ENCODE assay signal across 1 cellular context in the genomic region with DNA sequence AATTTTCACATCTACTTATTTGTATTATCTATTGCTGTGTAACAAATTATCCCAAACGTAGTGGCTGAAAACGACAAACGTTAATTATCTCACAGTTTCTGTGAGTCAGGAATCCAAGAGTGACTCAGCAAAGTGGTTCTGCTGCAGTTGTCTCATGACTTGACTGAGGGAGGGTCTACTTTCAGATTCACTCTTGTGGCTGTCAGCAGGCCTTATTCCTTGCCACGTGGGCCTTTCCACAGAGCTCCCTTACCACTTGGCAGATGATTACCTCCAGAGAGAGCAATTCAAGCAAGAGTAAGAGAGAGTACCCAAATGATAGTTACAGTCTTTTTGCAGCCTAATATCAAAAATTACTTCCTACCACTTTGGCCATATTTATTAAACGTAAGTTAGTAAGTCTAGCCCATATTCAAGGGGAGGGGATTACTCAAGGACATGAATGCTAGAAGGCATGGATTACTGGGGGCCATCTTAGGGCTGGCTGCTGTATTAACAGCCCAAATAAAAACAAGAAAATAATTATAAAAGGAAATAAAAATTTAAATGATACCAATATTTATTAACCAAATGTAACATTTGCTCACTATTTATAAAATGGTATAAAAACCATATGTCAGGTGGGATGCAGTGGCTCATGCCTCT.
TF ChIP-seq lines count a peak whose summit lies in the region.

No MANE protein-coding gene starts in this region.

TF ChIP-seq in K562, 482 proteins besides CTCF, POLR2A, EP300 and RAD21 (continued from another document and continues in another):
- TF ChIP-seq, protein P1, sequence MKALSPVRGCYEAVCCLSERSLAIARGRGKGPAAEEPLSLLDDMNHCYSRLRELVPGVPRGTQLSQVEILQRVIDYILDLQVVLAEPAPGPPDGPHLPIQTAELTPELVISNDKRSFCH (CRISPR knock-in tag; IDR thresholded peaks at IDR 0.05): no peak
- TF ChIP-seq, protein P1 (tag; IDR thresholded peaks at IDR 0.05): no peak
- TF ChIP-seq ZNF79 (CRISPR knock-in tag; IDR thresholded peaks at IDR 0.05; ENCODE audit: low read depth) (no peak), ZNF586 (CRISPR knock-in tag; conservative IDR thresholded peaks at IDR 0.05) (no peak), PTRF (tag; IDR thresholded peaks at IDR 0.05) (no peak), MAFK (IDR thresholded peaks at IDR 0.05; ENCODE audit: low read length) (peak; percentile 93), ZNF445 (CRISPR knock-in tag; IDR thresholded peaks at IDR 0.05; ENCODE audit: low read depth) (no peak), PHB2 (IDR thresholded peaks at IDR 0.05; ENCODE audit: low read depth) (no peak), ZBTB1 (CRISPR knock-in tag; IDR thresholded peaks at IDR 0.05; ENCODE audit: borderline replicate concordance, low read depth) (no peak), TAF1 (IDR thresholded peaks at IDR 0.05; ENCODE audit: control insufficient read depth, extremely low read depth, insufficient read depth, low read length, severe bottlenecking) (peak; percentile 44), GABPA (tag; conservative IDR thresholded peaks at IDR 0.05; ENCODE audit: low read depth) (0 out of 2 replicates have a peak, but pooled peaks have one; percentile 29), HDAC2 (IDR thresholded peaks at IDR 0.05) (no peak), ZNF444 (CRISPR knock-in tag; IDR thresholded peaks at IDR 0.05) (no peak), NCOA1 (IDR thresholded peaks at IDR 0.05; ENCODE audit: low read depth) (no peak), MTF1 (CRISPR knock-in tag; IDR thresholded peaks at IDR 0.05; ENCODE audit: borderline replicate concordance) (no peak), FOS (IDR thresholded peaks at IDR 0.05; ENCODE audit: extremely low read depth, insufficient read length) (no peak), MED1 (CRISPR knock-in tag; IDR thresholded peaks at IDR 0.05; ENCODE audit: borderline replicate concordance) (no peak), CBX3 (IDR thresholded peaks at IDR 0.05; ENCODE audit: borderline replicate concordance in 1 of 2, low read length in 2 of 2) (peak in 1 of 2 experiments; percentile 68; a peak in 2 of 3 replicates), POLR2AphosphoS5 (IDR thresholded peaks at IDR 0.05; ENCODE audit: control insufficient read depth, insufficient read depth, low read depth, low read length) (0 out of 2 replicates have a peak, but pooled peaks have one; percentile 32), SREBF1 (IDR thresholded peaks at IDR 0.05; ENCODE audit: borderline replicate concordance, low read depth, low read length) (no peak), FOXA1 (IDR thresholded peaks at IDR 0.05; ENCODE audit: borderline replicate concordance) (no peak), ZBTB8A (IDR thresholded peaks at IDR 0.05; ENCODE audit: partially characterized antibody) (no peak)
- TF ChIP-seq, protein P2, sequence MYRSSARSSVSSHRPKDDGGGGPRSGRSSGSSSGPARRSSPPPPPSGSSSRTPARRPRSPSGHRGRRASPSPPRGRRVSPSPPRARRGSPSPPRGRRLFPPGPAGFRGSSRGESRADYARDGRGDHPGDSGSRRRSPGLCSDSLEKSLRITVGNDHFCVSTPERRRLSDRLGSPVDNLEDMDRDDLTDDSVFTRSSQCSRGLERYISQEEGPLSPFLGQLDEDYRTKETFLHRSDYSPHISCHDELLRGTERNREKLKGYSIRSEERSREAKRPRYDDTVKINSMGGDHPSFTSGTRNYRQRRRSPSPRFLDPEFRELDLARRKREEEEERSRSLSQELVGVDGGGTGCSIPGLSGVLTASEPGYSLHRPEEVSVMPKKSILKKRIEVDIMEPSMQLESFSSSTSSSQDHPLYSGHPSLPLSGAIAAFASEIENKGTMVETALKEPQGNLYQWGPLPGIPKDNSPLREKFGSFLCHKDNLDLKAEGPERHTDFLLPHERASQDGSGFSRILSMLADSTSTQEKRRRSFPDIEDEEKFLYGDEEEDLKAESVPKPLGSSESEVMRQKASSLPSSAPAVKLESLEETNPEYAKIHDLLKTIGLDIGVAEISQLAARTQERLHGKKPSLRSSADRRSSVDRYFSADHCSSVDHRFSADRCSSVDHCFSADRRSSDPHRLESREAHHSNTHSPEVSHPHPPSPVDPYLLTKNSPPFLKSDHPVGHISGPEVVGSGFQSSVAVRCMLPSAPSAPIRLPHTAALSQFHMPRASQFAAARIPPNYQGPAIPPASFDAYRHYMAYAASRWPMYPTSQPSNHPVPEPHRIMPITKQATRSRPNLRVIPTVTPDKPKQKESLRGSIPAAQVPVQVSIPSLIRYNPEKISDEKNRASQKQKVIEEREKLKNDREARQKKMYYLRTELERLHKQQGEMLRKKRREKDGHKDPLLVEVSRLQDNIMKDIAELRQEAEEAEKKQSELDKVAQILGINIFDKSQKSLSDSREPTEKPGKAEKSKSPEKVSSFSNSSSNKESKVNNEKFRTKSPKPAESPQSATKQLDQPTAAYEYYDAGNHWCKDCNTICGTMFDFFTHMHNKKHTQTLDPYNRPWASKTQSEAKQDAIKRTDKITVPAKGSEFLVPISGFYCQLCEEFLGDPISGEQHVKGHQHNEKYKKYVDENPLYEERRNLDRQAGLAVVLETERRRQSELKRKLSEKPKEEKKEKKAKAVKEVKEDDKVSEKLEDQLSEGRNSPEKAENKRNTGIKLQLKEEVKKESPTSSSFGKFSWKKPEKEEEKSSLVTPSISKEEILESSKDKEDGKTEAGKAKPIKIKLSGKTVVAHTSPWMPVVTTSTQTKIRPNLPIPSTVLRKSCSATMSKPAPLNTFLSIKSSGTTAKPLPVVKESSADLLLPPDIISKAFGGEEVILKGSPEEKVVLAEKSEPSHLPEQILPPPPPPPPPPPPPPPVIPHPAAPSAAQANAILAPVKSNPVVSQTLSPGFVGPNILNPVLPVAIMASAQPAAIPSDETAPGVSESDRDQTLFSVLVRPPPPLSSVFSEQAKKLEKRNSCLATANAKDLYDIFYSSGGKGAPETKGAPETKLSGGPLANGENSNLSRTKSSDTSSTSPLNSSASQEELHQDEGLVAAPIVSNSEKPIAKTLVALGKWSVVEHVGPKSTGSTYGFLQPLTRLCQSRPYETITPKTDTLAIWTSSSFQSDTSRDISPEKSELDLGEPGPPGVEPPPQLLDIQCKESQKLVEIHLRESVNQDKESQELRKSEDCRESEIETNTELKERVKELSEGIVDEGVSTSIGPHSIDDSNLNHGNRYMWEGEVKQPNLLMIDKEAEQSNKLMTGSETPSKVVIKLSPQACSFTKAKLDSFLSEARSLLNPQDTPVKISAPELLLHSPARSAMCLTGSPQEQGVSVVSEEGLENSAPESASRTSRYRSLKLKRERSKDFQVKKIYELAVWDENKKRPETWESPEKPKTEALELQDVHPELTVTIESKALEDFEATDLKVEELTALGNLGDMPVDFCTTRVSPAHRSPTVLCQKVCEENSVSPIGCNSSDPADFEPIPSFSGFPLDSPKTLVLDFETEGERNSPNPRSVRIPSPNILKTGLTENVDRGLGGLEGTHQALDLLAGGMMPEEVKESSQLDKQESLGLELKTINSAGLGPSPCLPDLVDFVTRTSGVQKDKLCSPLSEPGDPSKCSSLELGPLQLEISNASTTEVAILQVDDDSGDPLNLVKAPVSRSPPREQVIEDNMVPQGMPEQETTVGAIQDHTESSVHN (IDR thresholded peaks at IDR 0.05; ENCODE audit: borderline replicate concordance in 1 of 2, low read depth in 1 of 2): peak in 1 of 2 experiments; percentile 86; a peak in 2 of 4 replicates
- TF ChIP-seq, protein P3, sequence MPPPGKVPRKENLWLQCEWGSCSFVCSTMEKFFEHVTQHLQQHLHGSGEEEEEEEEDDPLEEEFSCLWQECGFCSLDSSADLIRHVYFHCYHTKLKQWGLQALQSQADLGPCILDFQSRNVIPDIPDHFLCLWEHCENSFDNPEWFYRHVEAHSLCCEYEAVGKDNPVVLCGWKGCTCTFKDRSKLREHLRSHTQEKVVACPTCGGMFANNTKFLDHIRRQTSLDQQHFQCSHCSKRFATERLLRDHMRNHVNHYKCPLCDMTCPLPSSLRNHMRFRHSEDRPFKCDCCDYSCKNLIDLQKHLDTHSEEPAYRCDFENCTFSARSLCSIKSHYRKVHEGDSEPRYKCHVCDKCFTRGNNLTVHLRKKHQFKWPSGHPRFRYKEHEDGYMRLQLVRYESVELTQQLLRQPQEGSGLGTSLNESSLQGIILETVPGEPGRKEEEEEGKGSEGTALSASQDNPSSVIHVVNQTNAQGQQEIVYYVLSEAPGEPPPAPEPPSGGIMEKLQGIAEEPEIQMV (tag; conservative IDR thresholded peaks at IDR 0.05; ENCODE audit: low read depth): 0 out of 2 replicates have a peak, but pooled peaks have one; percentile 24
- TF ChIP-seq, protein P4, sequence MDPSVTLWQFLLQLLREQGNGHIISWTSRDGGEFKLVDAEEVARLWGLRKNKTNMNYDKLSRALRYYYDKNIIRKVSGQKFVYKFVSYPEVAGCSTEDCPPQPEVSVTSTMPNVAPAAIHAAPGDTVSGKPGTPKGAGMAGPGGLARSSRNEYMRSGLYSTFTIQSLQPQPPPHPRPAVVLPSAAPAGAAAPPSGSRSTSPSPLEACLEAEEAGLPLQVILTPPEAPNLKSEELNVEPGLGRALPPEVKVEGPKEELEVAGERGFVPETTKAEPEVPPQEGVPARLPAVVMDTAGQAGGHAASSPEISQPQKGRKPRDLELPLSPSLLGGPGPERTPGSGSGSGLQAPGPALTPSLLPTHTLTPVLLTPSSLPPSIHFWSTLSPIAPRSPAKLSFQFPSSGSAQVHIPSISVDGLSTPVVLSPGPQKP (CRISPR knock-in tag; IDR thresholded peaks at IDR 0.05): no peak
- TF ChIP-seq, protein P5, sequence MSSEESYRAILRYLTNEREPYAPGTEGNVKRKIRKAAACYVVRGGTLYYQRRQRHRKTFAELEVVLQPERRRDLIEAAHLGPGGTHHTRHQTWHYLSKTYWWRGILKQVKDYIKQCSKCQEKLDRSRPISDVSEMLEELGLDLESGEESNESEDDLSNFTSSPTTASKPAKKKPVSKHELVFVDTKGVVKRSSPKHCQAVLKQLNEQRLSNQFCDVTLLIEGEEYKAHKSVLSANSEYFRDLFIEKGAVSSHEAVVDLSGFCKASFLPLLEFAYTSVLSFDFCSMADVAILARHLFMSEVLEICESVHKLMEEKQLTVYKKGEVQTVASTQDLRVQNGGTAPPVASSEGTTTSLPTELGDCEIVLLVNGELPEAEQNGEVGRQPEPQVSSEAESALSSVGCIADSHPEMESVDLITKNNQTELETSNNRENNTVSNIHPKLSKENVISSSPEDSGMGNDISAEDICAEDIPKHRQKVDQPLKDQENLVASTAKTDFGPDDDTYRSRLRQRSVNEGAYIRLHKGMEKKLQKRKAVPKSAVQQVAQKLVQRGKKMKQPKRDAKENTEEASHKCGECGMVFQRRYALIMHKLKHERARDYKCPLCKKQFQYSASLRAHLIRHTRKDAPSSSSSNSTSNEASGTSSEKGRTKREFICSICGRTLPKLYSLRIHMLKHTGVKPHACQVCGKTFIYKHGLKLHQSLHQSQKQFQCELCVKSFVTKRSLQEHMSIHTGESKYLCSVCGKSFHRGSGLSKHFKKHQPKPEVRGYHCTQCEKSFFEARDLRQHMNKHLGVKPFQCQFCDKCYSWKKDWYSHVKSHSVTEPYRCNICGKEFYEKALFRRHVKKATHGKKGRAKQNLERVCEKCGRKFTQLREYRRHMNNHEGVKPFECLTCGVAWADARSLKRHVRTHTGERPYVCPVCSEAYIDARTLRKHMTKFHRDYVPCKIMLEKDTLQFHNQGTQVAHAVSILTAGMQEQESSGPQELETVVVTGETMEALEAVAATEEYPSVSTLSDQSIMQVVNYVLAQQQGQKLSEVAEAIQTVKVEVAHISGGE (CRISPR knock-in tag; IDR thresholded peaks at IDR 0.05): 0 out of 6 replicates have a peak, but pooled peaks of 1 of the 3 experiments have one; percentile 34
- TF ChIP-seq, protein P6, sequence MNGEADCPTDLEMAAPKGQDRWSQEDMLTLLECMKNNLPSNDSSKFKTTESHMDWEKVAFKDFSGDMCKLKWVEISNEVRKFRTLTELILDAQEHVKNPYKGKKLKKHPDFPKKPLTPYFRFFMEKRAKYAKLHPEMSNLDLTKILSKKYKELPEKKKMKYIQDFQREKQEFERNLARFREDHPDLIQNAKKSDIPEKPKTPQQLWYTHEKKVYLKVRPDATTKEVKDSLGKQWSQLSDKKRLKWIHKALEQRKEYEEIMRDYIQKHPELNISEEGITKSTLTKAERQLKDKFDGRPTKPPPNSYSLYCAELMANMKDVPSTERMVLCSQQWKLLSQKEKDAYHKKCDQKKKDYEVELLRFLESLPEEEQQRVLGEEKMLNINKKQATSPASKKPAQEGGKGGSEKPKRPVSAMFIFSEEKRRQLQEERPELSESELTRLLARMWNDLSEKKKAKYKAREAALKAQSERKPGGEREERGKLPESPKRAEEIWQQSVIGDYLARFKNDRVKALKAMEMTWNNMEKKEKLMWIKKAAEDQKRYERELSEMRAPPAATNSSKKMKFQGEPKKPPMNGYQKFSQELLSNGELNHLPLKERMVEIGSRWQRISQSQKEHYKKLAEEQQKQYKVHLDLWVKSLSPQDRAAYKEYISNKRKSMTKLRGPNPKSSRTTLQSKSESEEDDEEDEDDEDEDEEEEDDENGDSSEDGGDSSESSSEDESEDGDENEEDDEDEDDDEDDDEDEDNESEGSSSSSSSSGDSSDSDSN (IDR thresholded peaks at IDR 0.05; ENCODE audit: borderline replicate concordance in 1 of 2, low read depth in 2 of 2, low read length in 2 of 2): no peak
- TF ChIP-seq, protein P7, sequence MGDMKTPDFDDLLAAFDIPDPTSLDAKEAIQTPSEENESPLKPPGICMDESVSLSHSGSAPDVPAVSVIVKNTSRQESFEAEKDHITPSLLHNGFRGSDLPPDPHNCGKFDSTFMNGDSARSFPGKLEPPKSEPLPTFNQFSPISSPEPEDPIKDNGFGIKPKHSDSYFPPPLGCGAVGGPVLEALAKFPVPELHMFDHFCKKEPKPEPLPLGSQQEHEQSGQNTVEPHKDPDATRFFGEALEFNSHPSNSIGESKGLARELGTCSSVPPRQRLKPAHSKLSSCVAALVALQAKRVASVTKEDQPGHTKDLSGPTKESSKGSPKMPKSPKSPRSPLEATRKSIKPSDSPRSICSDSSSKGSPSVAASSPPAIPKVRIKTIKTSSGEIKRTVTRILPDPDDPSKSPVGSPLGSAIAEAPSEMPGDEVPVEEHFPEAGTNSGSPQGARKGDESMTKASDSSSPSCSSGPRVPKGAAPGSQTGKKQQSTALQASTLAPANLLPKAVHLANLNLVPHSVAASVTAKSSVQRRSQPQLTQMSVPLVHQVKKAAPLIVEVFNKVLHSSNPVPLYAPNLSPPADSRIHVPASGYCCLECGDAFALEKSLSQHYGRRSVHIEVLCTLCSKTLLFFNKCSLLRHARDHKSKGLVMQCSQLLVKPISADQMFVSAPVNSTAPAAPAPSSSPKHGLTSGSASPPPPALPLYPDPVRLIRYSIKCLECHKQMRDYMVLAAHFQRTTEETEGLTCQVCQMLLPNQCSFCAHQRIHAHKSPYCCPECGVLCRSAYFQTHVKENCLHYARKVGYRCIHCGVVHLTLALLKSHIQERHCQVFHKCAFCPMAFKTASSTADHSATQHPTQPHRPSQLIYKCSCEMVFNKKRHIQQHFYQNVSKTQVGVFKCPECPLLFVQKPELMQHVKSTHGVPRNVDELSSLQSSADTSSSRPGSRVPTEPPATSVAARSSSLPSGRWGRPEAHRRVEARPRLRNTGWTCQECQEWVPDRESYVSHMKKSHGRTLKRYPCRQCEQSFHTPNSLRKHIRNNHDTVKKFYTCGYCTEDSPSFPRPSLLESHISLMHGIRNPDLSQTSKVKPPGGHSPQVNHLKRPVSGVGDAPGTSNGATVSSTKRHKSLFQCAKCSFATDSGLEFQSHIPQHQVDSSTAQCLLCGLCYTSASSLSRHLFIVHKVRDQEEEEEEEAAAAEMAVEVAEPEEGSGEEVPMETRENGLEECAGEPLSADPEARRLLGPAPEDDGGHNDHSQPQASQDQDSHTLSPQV (IDR thresholded peaks at IDR 0.05): peak; percentile 96
